9 cellular contexts compared by ENCODE assay signal in the genomic region with DNA sequence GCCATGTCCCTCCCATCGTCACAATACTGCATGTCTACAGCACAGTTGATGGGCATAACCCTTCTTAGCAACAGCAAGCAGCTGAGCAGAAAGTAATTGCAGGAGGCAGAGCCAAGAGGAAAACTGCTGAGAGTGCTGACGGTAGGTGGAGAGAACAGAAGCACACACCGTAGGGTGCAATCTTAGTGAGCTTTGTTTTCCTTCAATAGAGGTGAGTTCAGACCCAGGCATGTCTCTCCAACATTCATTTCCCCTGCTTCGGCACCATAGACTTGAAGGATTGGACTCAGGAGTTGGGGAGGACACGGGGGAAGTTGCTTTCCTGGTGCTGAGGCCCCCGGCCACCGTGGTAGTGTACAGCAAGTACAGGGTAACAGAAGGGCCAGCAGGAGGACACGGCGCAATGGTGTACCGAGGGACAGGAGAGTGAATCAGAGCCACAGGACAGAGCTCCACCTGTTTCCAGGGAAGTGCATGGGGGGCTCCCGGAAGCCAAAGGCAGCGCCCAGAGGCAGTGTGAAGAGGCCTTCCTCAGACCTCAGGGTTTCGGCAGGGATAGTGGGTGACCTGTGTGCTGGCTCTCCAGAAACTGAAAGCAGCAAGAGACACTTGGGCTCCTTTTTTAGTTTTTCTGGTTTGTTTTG. TPM values are rescaled to one million over a fixed set of nuclear protein-coding genes. Genes with fewer than 3 reads are reported as not detected.
DNase-seq lines count a peak whose midpoint lies in the region; ATAC-seq and TF ChIP-seq lines count a peak whose summit lies in the region.
"Had no signal": no experiment of that assay in that cellular context is flagged by ENCODE, and none has a peak within 500 bp of the region (broad histone marks: within the 10 kb centered on the region; RNA-seq: fewer than 3 reads in every experiment).

No MANE protein-coding gene starts in this region.

- peak overlapping the region; percentile 93 for H2AFZ ChIP-seq in MM.1S (ENCODE audit: low read length)

- peak; percentile 6; the same call in 1 of the 2 replicates for TF ChIP-seq CTCF in MM.1S (IDR thresholded peaks at IDR 0.05; ENCODE audit: low read length)
- TF ChIP-seq CTCF in WTC11 (IDR thresholded peaks at IDR 0.05) = no peak
- no peak for TF ChIP-seq CTCF in gastrocnemius medialis (IDR thresholded peaks at IDR 0.05 in 4 of 5, conservative IDR thresholded peaks at IDR 0.05 in 1 of 5)

- H4K20me1 ChIP-seq in MM.1S (ENCODE audit: insufficient read depth, low read length) = no peaks in the 10 kb centered on the region

- POLR2A ChIA-PET in WTC11 (lab: Charles Lee) = interaction anchor here (0.6 to 3.5 kb wide), 7 partner anchors 8 to 42 kb away, joined by 3 to 25 read pairs (median 6); a partner anchor contains a TSS

- H3K4me1 Mint-ChIP-seq in WTC11 (peaks cover 42% of the 10 kb centered on the region), memory B cell (peaks cover 19% of the 10 kb centered on the region)

- H3K9ac ChIP-seq in MM.1S (ENCODE audit: low read length) = peak overlapping the region; percentile 69

- peak overlapping the region; percentile 29 for H3K4me3 Mint-ChIP-seq in WTC11
- peak overlapping the region; percentile 66 for H3K4me3 Mint-ChIP-seq in memory B cell

- TF ChIP-seq POLR2A in gastrocnemius medialis (IDR thresholded peaks at IDR 0.05) = no peak

- ATAC-seq in GM18499 (IDR thresholded peaks at IDR 0.05; ENCODE audit: insufficient read depth, unreplicated experiment) = peak; percentile 43
- peak; percentile 77 for ATAC-seq in WTC11
- no peak for ATAC-seq in memory B cell (ENCODE audit: low read depth)
- ATAC-seq in gastrocnemius medialis = no peak

- no peaks in the 10 kb centered on the region for H3K9me2 ChIP-seq in MM.1S (replicated peaks; ENCODE audit: insufficient read depth, low read length)

- no peaks in the 10 kb centered on the region for H3K27me3 ChIP-seq in H7 (ENCODE audit: control insufficient read depth, insufficient read depth, low read length)
- H3K27me3 ChIP-seq in MM.1S (replicated peaks; ENCODE audit: insufficient read depth, low read length) = no peaks in the 10 kb centered on the region
- H3K27me3 ChIP-seq in gastrocnemius medialis = no peaks in the 10 kb centered on the region

- H3K27me3 Mint-ChIP-seq in WTC11 (ENCODE audit: low read depth) (no peaks in the 10 kb centered on the region), memory B cell (no peaks in the 10 kb centered on the region)

- H3K9me3 ChIP-seq in MM.1S (replicated peaks; ENCODE audit: insufficient read depth, low read length) = no peaks in the 10 kb centered on the region
- H3K9me3 ChIP-seq in gastrocnemius medialis = no peaks in the 10 kb centered on the region

- CTCF ChIA-PET in WTC11 (lab: Charles Lee) = interaction anchor here (0.7 to 2.3 kb wide), 7 partner anchors 9 to 111 kb away, joined by 3 to 14 read pairs (median 5); no protein-coding TSS in a partner anchor

- H3K9me3 Mint-ChIP-seq in WTC11 = no peaks in the 10 kb centered on the region
- H3K9me3 Mint-ChIP-seq in memory B cell = no peaks in the 10 kb centered on the region

- peak overlapping the region; percentile 98 for H3K27ac Mint-ChIP-seq in WTC11
- peak overlapping the region; percentile 67 for H3K27ac Mint-ChIP-seq in memory B cell

- H3K36me3 ChIP-seq in H7 (replicated peaks; ENCODE audit: control insufficient read depth, insufficient read depth, low read length) = no peaks in the 10 kb centered on the region
- H3K36me3 ChIP-seq in MM.1S (replicated peaks; ENCODE audit: insufficient read depth, low read length) = no peaks in the 10 kb centered on the region
- H3K36me3 ChIP-seq in gastrocnemius medialis = no peaks in the 10 kb centered on the region

- H3K4me2 ChIP-seq in MM.1S (ENCODE audit: low read depth, low read length) = peak overlapping the region; percentile 94

- DNase-seq in H7 (peak; percentile 60), MM.1S (peak; percentile 75), WTC11 (ENCODE audit: low spot score) (peak; percentile 31), memory B cell (ENCODE audit: low spot score in 2 of 2) (no peak), AG08396 (ENCODE audit: low spot score) (no peak), gastrocnemius medialis (no peak), amygdala (lab: John Stamatoyannopoulos, UW) (no peak)

- in situ Hi-C loops in gastrocnemius medialis (cut with MboI; ENCODE audit: low sequenced_read_pairs in 4 of 4) = no loop called here

- H3K36me3 Mint-ChIP-seq in WTC11 = 0 out of 2 replicates have a peak, but pooled peaks cover 3% of the 10 kb centered on the region
- no peaks in the 10 kb centered on the region for H3K36me3 Mint-ChIP-seq in memory B cell

- H3K4me3 ChIP-seq in H7 (ENCODE audit: insufficient read depth, low read depth, low read length) (no peak overlapping the region), MM.1S (ENCODE audit: low read length) (peak overlapping the region; percentile 62), gastrocnemius medialis (no peak overlapping the region)
- H3K4me3 ChIP-seq: SK-N-MC had no signal

- H3K4me1 ChIP-seq in MM.1S (ENCODE audit: low read length) (peaks cover 22% of the 10 kb centered on the region), gastrocnemius medialis (no peaks in the 10 kb centered on the region)

- intact Hi-C loops in gastrocnemius medialis (cut with DNase I; ENCODE audit: low total_unique reads) = no loop called here

- H3K27ac ChIP-seq in MM.1S (ENCODE audit: low read length) (peak overlapping the region; percentile 94), gastrocnemius medialis (no peak overlapping the region)
- H3K27ac ChIP-seq: SK-N-MC had no signal

- no peaks in the 10 kb centered on the region for H3K79me2 ChIP-seq in MM.1S (ENCODE audit: low read length)

- peaks cover 34% of the 10 kb centered on the region for H3F3A ChIP-seq in MM.1S (ENCODE audit: insufficient read depth, low read length)

TF ChIP-seq in WTC11, 78 proteins besides CTCF, POLR2A, EP300 and RAD21 (continues in another document):
- TF ChIP-seq, protein P1, sequence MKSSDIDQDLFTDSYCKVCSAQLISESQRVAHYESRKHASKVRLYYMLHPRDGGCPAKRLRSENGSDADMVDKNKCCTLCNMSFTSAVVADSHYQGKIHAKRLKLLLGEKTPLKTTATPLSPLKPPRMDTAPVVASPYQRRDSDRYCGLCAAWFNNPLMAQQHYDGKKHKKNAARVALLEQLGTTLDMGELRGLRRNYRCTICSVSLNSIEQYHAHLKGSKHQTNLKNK (CRISPR knock-in tag; IDR thresholded peaks at IDR 0.05) = no peak
- TF ChIP-seq, protein P2, sequence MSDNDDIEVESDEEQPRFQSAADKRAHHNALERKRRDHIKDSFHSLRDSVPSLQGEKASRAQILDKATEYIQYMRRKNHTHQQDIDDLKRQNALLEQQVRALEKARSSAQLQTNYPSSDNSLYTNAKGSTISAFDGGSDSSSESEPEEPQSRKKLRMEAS (CRISPR knock-in tag; IDR thresholded peaks at IDR 0.05) = 0 out of 2 replicates have a peak, but pooled peaks have one; percentile 21
- TF ChIP-seq, protein P3, sequence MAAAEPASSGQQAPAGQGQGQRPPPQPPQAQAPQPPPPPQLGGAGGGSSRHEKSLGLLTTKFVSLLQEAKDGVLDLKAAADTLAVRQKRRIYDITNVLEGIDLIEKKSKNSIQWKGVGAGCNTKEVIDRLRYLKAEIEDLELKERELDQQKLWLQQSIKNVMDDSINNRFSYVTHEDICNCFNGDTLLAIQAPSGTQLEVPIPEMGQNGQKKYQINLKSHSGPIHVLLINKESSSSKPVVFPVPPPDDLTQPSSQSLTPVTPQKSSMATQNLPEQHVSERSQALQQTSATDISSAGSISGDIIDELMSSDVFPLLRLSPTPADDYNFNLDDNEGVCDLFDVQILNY (CRISPR knock-in tag; IDR thresholded peaks at IDR 0.05) = no peak
- TF ChIP-seq NFE2L1 (CRISPR knock-in tag; IDR thresholded peaks at IDR 0.05) = 0 out of 2 replicates have a peak, but pooled peaks have one; percentile 13
- TF ChIP-seq, protein P4, sequence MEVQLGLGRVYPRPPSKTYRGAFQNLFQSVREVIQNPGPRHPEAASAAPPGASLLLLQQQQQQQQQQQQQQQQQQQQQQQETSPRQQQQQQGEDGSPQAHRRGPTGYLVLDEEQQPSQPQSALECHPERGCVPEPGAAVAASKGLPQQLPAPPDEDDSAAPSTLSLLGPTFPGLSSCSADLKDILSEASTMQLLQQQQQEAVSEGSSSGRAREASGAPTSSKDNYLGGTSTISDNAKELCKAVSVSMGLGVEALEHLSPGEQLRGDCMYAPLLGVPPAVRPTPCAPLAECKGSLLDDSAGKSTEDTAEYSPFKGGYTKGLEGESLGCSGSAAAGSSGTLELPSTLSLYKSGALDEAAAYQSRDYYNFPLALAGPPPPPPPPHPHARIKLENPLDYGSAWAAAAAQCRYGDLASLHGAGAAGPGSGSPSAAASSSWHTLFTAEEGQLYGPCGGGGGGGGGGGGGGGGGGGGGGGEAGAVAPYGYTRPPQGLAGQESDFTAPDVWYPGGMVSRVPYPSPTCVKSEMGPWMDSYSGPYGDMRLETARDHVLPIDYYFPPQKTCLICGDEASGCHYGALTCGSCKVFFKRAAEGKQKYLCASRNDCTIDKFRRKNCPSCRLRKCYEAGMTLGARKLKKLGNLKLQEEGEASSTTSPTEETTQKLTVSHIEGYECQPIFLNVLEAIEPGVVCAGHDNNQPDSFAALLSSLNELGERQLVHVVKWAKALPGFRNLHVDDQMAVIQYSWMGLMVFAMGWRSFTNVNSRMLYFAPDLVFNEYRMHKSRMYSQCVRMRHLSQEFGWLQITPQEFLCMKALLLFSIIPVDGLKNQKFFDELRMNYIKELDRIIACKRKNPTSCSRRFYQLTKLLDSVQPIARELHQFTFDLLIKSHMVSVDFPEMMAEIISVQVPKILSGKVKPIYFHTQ (CRISPR knock-in tag; IDR thresholded peaks at IDR 0.05) = no peak

RNA-seq across cellular contexts. Expression of a gene that starts 36.3 kb away (rescaled TPM):
- total RNA-seq in H7 (2014; rRNA removed; shearing (Covaris generic)) = 265 and 349 TPM in 2 replicates
- total RNA-seq in WTC11 (2021) = 407 to 438 TPM (median 424 TPM) in 3 replicates
- total RNA-seq in gastrocnemius medialis = 1 to 10 TPM; 1.5 to 8.6 (median 2.8) TPM

Comparison
In these comparisons a context has a peak if more than half of its experiments do, and no peak if none do; other contexts are left out.
1. ATAC-seq: peak in GM18499 (single experiment) and WTC11 (single experiment); none in memory B cell (single experiment) and gastrocnemius medialis (0 of 2).
2. DNase-seq: peak in H7 (single experiment), MM.1S (single experiment) and WTC11 (single experiment); none in memory B cell (0 of 2), AG08396 (single experiment), gastrocnemius medialis (0 of 2) and amygdala (0 of 56).
3. RNA of a gene that starts 36.3 kb away (total RNA-seq): 407 to 438 TPM in WTC11 and 265 to 349 TPM in H7; 1.5 to 8.6 TPM in gastrocnemius medialis; every median in the first group is over 10 times any median in the second.